27 cellular contexts compared by ENCODE assay signal in genomic region chr19:13604902-13605586, GRCh38.
DNase-seq lines count a peak whose midpoint lies in the region; ATAC-seq, FAIRE-seq and TF ChIP-seq lines count a peak whose summit lies in the region.
"Had no signal": no experiment of that assay in that cellular context is flagged by ENCODE, and none has a peak within 500 bp of the region (broad histone marks: within the 10 kb centered on the region; RNA-seq: fewer than 3 reads in every experiment).

No MANE protein-coding gene starts in this region.

- BruUV-seq in K562 (replicated peaks; lab: Mats Ljungman, UMichigan) = no TSS peak

- no peak overlapping the region for H4K8ac ChIP-seq in trophoblast cell (ENCODE audit: low read depth, low read length)

- peaks cover 7% of the 10 kb centered on the region for H3K4me1 Mint-ChIP-seq in CD4-positive, alpha-beta T cell (ENCODE audit: low read depth)

- WGBS in K562 (ENCODE audit: insufficient coverage, low coverage, missing lambda C conversion rate) = 3% methylated on average over 4 of the region's 4 CpGs
- WGBS in trophoblast cell (ENCODE audit: extremely low coverage, insufficient coverage, insufficient read length) = no CpG with 5 or more reads among the region's 4 CpGs

- no peak overlapping the region for H3K23ac ChIP-seq in trophoblast cell (ENCODE audit: low read length)

- H3K36me3 Mint-ChIP-seq in CD4-positive, alpha-beta T cell (ENCODE audit: low read depth) = no peaks in the 10 kb centered on the region

- H2AFZ ChIP-seq in K562 (ENCODE audit: low read depth, low read length) (no peak overlapping the region), trophoblast cell (ENCODE audit: insufficient read depth, low read length, poor library complexity) (no peak overlapping the region)

- in situ Hi-C loops in KBM-7 (cut with MboI; ENCODE audit: low pct_unique_long_range_greater_than_20kb, low sequenced_read_pairs) (no loop called here), K562 (cut with MboI) (loop anchor here (5.0 kb wide), 2 partner anchors 117 to 257 kb away; no protein-coding TSS in a partner anchor)

- H4K20me1 ChIP-seq in K562 (replicated peaks; ENCODE audit: control insufficient read depth, insufficient read depth, low read length) = peaks cover 3% of the 10 kb centered on the region; the same call in 1 of the 2 replicates

- no peak for FAIRE-seq in K562 (lab: Jason Lieb, UNC)
- FAIRE-seq: endothelial cell of umbilical vein, G401.6, GM19239, kidney had no signal

- TF ChIP-seq EP300 in K562 (IDR thresholded peaks at IDR 0.05; ENCODE audit: low read length) = no peak

- H2AK5ac ChIP-seq in trophoblast cell (ENCODE audit: low read length) = no peak overlapping the region

- intact Hi-C loops in CD4-positive, alpha-beta T cell (cut with DNase I, micrococcal nuclease) = no loop called here
- intact Hi-C loops in K562 (cut with micrococcal nuclease) = no loop called here

- H2BK120ac ChIP-seq in trophoblast cell (ENCODE audit: insufficient read depth, low read length, poor library complexity) = no peak overlapping the region

- H3K4me2 ChIP-seq in K562 (ENCODE audit: insufficient read depth, low read length) (no peak overlapping the region), trophoblast cell (ENCODE audit: low read length) (no peak overlapping the region)

- H2BK5ac ChIP-seq in trophoblast cell (ENCODE audit: low read depth, low read length, poor library complexity) = no peak overlapping the region

- TF ChIP-seq POLR2A in K562 (conservative IDR thresholded peaks at IDR 0.05) = no peak
- no peak for TF ChIP-seq POLR2A in erythroblast (IDR thresholded peaks at IDR 0.05; ENCODE audit: low read length)

- H3K79me1 ChIP-seq in trophoblast cell (ENCODE audit: low read length) = no peaks in the 10 kb centered on the region

- no peaks in the 10 kb centered on the region for H3K9me1 ChIP-seq in K562 (ENCODE audit: control insufficient read depth, insufficient read depth, low read length)

- peaks cover 17% of the 10 kb centered on the region for H3K27me3 Mint-ChIP-seq in CD4-positive, alpha-beta T cell

- H3K9me3 ChIP-seq in CD4-positive, alpha-beta T cell (ENCODE audit: control insufficient read depth, low read length) = no peaks in the 10 kb centered on the region
- H3K9me3 ChIP-seq in NT2/D1 (ENCODE audit: insufficient read depth, low read length) (no peaks in the 10 kb centered on the region), K562 (replicated peaks; ENCODE audit: control insufficient read depth, insufficient read depth, low read depth, low read length) (no peaks in the 10 kb centered on the region), trophoblast cell (ENCODE audit: insufficient read depth, low read depth, low read length) (peaks cover 2% of the 10 kb centered on the region)
- H3K9me3 ChIP-seq: Peyer's patch, right lobe of liver, SJCRH30, tibial artery had no signal

- no peaks in the 10 kb centered on the region for H3K27me3 ChIP-seq in CD4-positive, alpha-beta T cell (ENCODE audit: control insufficient read depth, insufficient read depth, low read length)
- H3K27me3 ChIP-seq in NT2/D1 (ENCODE audit: insufficient read depth, insufficient read length) = no peaks in the 10 kb centered on the region
- H3K27me3 ChIP-seq in K562 (ENCODE audit: control insufficient read depth in 2 of 2, insufficient read depth in 2 of 2, low read length in 2 of 2) = peaks cover 9 to 26% of the 10 kb centered on the region in 2 experiments; a peak in 3 of 5 replicates
- H3K27me3 ChIP-seq in trophoblast cell (ENCODE audit: insufficient read depth, low read length) = no peaks in the 10 kb centered on the region
- H3K27me3 ChIP-seq: Peyer's patch, right lobe of liver, SJCRH30 had no signal

- no peak overlapping the region for H2BK12ac ChIP-seq in trophoblast cell (ENCODE audit: low read length)

- TF ChIP-seq CTCF in CD4-positive, alpha-beta T cell (IDR thresholded peaks at IDR 0.05) = peak; percentile 31
- TF ChIP-seq CTCF in K562 (IDR thresholded peaks at IDR 0.05 in 2 of 3, conservative IDR thresholded peaks at IDR 0.05 in 1 of 3; ENCODE audit: insufficient read depth in 2 of 3, low read depth in 1 of 3, low read length in 3 of 3) = no peak

- no peak overlapping the region for H3K18ac ChIP-seq in trophoblast cell (ENCODE audit: low read length)

- no peak overlapping the region for H3K4me3 Mint-ChIP-seq in CD4-positive, alpha-beta T cell
- H3K4me3 Mint-ChIP-seq: central memory CD8-positive, alpha-beta T cell; stimulated activated naive CD8-positive, alpha-beta T cell treated with anti-CD3 and anti-CD28 coated beads, Interleukin-15, Interleukin-2, amounts not matched to agents 100 ng/mL and 50 ng/mL, for 24 hours; T-helper 1 cell treated with Interleukin-12 subunit alpha and Interleukin-12 subunit beta and Interleukin-4 antibody, amounts not matched to agents 30 μg/mL and 1 μg/mL, for 36 hours had no signal

- H3K36me3 ChIP-seq in NT2/D1 (ENCODE audit: insufficient read depth, insufficient read length, low read length) (no peaks in the 10 kb centered on the region), K562 (ENCODE audit: control insufficient read depth, insufficient read depth, low read length) (no peaks in the 10 kb centered on the region), trophoblast cell (ENCODE audit: control insufficient read depth in 1 of 2, insufficient read depth in 2 of 2, low read length in 2 of 2) (no peaks in the 10 kb centered on the region)
- H3K36me3 ChIP-seq: Peyer's patch, right lobe of liver, SJCRH30, tibial artery, WERI-Rb-1 had no signal

- no peak overlapping the region for H3K4ac ChIP-seq in trophoblast cell (ENCODE audit: low read depth, low read length)

- H3K4me3 ChIP-seq in NT2/D1 (ENCODE audit: insufficient read length, low read depth) (no peak overlapping the region), K562 (no peak overlapping the region), trophoblast cell (ENCODE audit: low read depth, low read length) (no peak overlapping the region)
- H3K4me3 ChIP-seq: Peyer's patch, right lobe of liver, SJCRH30, tibial artery had no signal

- CTCF ChIA-PET in CD4-positive, alpha-beta T cell (lab: Charles Lee) = no interaction called here
- CTCF ChIA-PET in K562 (lab: Yijun Ruan, JAX; ENCODE audit: low intra/inter-chr PET ratio) = no interaction called here

- no peak overlapping the region for H3K27ac Mint-ChIP-seq in CD4-positive, alpha-beta T cell
- H3K27ac Mint-ChIP-seq: stimulated activated naive CD8-positive, alpha-beta T cell treated with anti-CD3 and anti-CD28 coated beads, Interleukin-15, Interleukin-2, amounts not matched to agents 100 ng/mL and 50 ng/mL, for 24 hours; T-helper 1 cell treated with Interleukin-12 subunit alpha and Interleukin-12 subunit beta and Interleukin-4 antibody, amounts not matched to agents 30 μg/mL and 1 μg/mL, for 36 hours had no signal

- POLR2A ChIA-PET in CD4-positive, alpha-beta T cell (lab: Charles Lee) = no interaction called here
- POLR2A ChIA-PET in K562 (lab: Yijun Ruan, JAX) = interaction anchor here (0.6 to 0.7 kb wide), 2 partner anchors 12 to 757 kb away, joined by 3 to 4 read pairs; no protein-coding TSS in a partner anchor

- TF ChIP-seq RAD21 in K562 (CRISPR knock-in tag; conservative IDR thresholded peaks at IDR 0.05 in 1 of 2, IDR thresholded peaks at IDR 0.05 in 1 of 2) = no peak

- no peaks in the 10 kb centered on the region for H3K9me3 Mint-ChIP-seq in CD4-positive, alpha-beta T cell
- H3K9me3 Mint-ChIP-seq: central memory CD8-positive, alpha-beta T cell; stimulated activated naive CD8-positive, alpha-beta T cell treated with anti-CD3 and anti-CD28 coated beads, Interleukin-15, Interleukin-2, amounts not matched to agents 100 ng/mL and 50 ng/mL, for 24 hours; T-helper 1 cell treated with Interleukin-12 subunit alpha and Interleukin-12 subunit beta and Interleukin-4 antibody, amounts not matched to agents 30 μg/mL and 1 μg/mL, for 36 hours had no signal

- H3K79me2 ChIP-seq in K562 (ENCODE audit: control insufficient read depth, insufficient read depth, low read length) = no peaks in the 10 kb centered on the region
- H3K79me2 ChIP-seq in trophoblast cell (ENCODE audit: control insufficient read depth, insufficient read depth, low read length, poor library complexity) = no peaks in the 10 kb centered on the region

- H3K4me1 ChIP-seq in NT2/D1 (ENCODE audit: insufficient read depth, insufficient read length) (no peaks in the 10 kb centered on the region), K562 (replicated peaks in 1 of 2; ENCODE audit: control insufficient read depth in 2 of 2, insufficient read depth in 2 of 2, low read length in 2 of 2) (no peaks in the 10 kb centered on the region), trophoblast cell (ENCODE audit: control insufficient read depth in 1 of 2, insufficient read depth in 2 of 2, low read length in 2 of 2) (no peaks in the 10 kb centered on the region)
- H3K4me1 ChIP-seq: Peyer's patch, right lobe of liver, SJCRH30, tibial artery had no signal

- H4K91ac ChIP-seq in trophoblast cell (ENCODE audit: low read depth, low read length) = no peak overlapping the region

- no peak overlapping the region for H3K27ac ChIP-seq in CD4-positive, alpha-beta T cell (ENCODE audit: low read depth, low read length)
- no peak overlapping the region for H3K27ac ChIP-seq in K562 (ENCODE audit: extremely low read depth, low read depth, low read length)
- H3K27ac ChIP-seq in trophoblast cell (ENCODE audit: low read depth, low read length) = no peak overlapping the region
- H3K27ac ChIP-seq: Peyer's patch, right lobe of liver, SJCRH30, tibial artery, WERI-Rb-1 had no signal

- no peak for DNase-seq in CD4-positive, alpha-beta T cell
- DNase-seq in KBM-7 = peak; percentile 49
- DNase-seq in NT2/D1 (ENCODE audit: low read depth, low spot score) = no peak
- no peak for DNase-seq in K562 (ENCODE audit: extremely low read depth in 1 of 4, low spot score in 3 of 4)
- DNase-seq in erythroblast (lab: John Stamatoyannopoulos, UW) = no peak
- no peak for DNase-seq in trophoblast cell
- DNase-seq in SW480 (ENCODE audit: low spot score) = no peak
- DNase-seq in NCI-H1105 (lab: John Stamatoyannopoulos, UW) = no peak
- DNase-seq: activated CD4-positive, alpha-beta T cell treated with anti-CD3 and anti-CD28 coated beads, Interleukin-2, amount 50 U/mL, for 48 hours; activated effector memory CD4-positive, alpha-beta T cell treated with Interleukin-2 at 50 U/mL for 16 hours; DMS 273 treated with DMSO at 0.1 percent for 48 hours; KG1; kidney; MM.1S; NCI-H1694; Peyer's patch; right lobe of liver; SJCRH30; stimulated activated CD4-positive, alpha-beta T cell treated with anti-CD3 and anti-CD28 coated beads, Interleukin-4, amount 100 ng/mL, for 4 hours; tibial artery; WERI-Rb-1 had no signal

- H4K12ac ChIP-seq in trophoblast cell (ENCODE audit: low read depth, low read length) = no peak overlapping the region

- ATAC-seq in CD4-positive, alpha-beta T cell (ENCODE audit: poor library complexity) = no peak
- ATAC-seq in K562 = no peak
- ATAC-seq: right lobe of liver had no signal

- no peak overlapping the region for H3K14ac ChIP-seq in trophoblast cell (ENCODE audit: low read length)

- H3K9ac ChIP-seq in NT2/D1 (ENCODE audit: insufficient read length, low read depth) (peak overlapping the region; percentile 16), K562 (ENCODE audit: insufficient read depth in 1 of 2, low read depth in 2 of 2, low read length in 2 of 2) (no peak overlapping the region), trophoblast cell (ENCODE audit: low read length) (no peak overlapping the region)

TF ChIP-seq in K562, 482 proteins besides CTCF, POLR2A, EP300 and RAD21 (continues in another document):
- TF ChIP-seq ZNF175 (CRISPR knock-in tag; IDR thresholded peaks at IDR 0.05; ENCODE audit: low read depth) (no peak), L3MBTL2 (IDR thresholded peaks at IDR 0.05) (no peak)
